ENCODE assay signal across 10 cellular contexts in the genomic region with DNA sequence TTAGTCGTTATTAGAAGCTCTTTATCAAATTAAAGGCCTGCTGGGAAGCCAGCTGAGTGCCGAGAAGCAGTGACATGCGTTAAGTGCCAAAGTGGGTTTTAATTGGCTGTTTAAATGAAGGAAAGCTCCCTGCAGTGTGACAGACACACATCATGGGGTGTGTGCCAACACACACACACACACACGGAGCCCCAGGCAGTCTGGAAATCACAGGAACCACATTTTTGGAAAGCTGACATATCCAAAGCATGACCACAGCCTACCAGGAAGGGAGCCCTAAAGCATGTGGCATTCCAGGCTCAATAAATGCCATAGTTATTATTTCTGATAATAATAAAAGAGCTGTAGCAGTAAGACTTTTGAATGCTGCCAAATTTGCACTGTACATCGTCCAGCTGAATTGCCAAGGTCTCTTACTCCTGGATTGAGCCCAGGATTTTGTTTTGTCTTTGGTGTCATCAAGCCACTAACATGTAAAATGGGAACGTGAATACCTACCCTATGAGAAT.
DNase-seq lines count a peak whose midpoint lies in the region; ATAC-seq and TF ChIP-seq lines count a peak whose summit lies in the region.
"Had no signal": no experiment of that assay in that cellular context is flagged by ENCODE, and none has a peak within 500 bp of the region (broad histone marks: within the 10 kb centered on the region; RNA-seq: fewer than 3 reads in every experiment).

No MANE protein-coding gene starts in this region.

- CTCF ChIA-PET in A673 (lab: Charles Lee), result interaction anchor here (1.5 kb wide), 1 partner anchor 28 kb away, joined by 3 read pairs; no protein-coding TSS in a partner anchor

- H3K9me3 Mint-ChIP-seq in stimulated activated effector memory CD8-positive, alpha-beta T cell treated with anti-CD3 and anti-CD28 coated beads, Interleukin-12 subunit alpha, Interleukin-12 subunit beta, amount 100 ng/mL, for 72 hours, result peaks cover 4% of the 10 kb centered on the region

- no peak for TF ChIP-seq CTCF in A673 (conservative IDR thresholded peaks at IDR 0.05; ENCODE audit: low read depth, low read length)
- no peak for TF ChIP-seq CTCF in colonic mucosa (IDR thresholded peaks at IDR 0.05)

- H3K9me3 ChIP-seq in A673 (ENCODE audit: low read depth, low read length, poor library complexity, severe bottlenecking), result peaks cover 17% of the 10 kb centered on the region
- H3K9me3 ChIP-seq in colonic mucosa, result no peaks in the 10 kb centered on the region
- H3K9me3 ChIP-seq in muscle layer of duodenum (ENCODE audit: control insufficient read depth in 1 of 2, low read length in 2 of 2), result peaks cover 0 to 2% of the 10 kb centered on the region in 2 donors

- no peak overlapping the region for H3K27ac Mint-ChIP-seq in stimulated activated effector memory CD8-positive, alpha-beta T cell treated with anti-CD3 and anti-CD28 coated beads, Interleukin-12 subunit alpha, Interleukin-12 subunit beta, amount 100 ng/mL, for 72 hours
- H3K27ac Mint-ChIP-seq: activated B cell treated with CpG ODN at 0.5 μM for 24 hours had no signal

- H3K9ac ChIP-seq in colonic mucosa (ENCODE audit: low read depth in 2 of 2, low read length in 2 of 2), result no peak overlapping the region

- H3K27me3 ChIP-seq in A673 (replicated peaks; ENCODE audit: insufficient read depth, low read depth, low read length, poor library complexity), result no peaks in the 10 kb centered on the region
- no peaks in the 10 kb centered on the region for H3K27me3 ChIP-seq in colonic mucosa
- no peaks in the 10 kb centered on the region for H3K27me3 ChIP-seq in muscle layer of duodenum (ENCODE audit: low read depth, low read length)

- H3K4me3 ChIP-seq in A673 (ENCODE audit: low read depth, low read length, poor library complexity, severe bottlenecking) (no peak overlapping the region), colonic mucosa (no peak overlapping the region), muscle layer of duodenum (ENCODE audit: low read depth in 1 of 2, low read length in 2 of 2) (no peak overlapping the region)

- intact Hi-C loops in A673 (cut with micrococcal nuclease; ENCODE audit: unreplicated experiment) (loop anchor here (5.0 to 10.0 kb wide), 2 partner anchors 39 to 109 kb away; no protein-coding TSS in a partner anchor), colonic mucosa (cut with DNase I) (no loop called here)

- H3K27ac ChIP-seq in A673 (ENCODE audit: low read depth, low read length, poor library complexity, severe bottlenecking) (peak overlapping the region; percentile 62), colonic mucosa (peak overlapping the region; percentile 23), muscle layer of duodenum (ENCODE audit: low read length) (peak overlapping the region; percentile 80)
- H3K27ac ChIP-seq: C4-2B had no signal

- H3K4me1 ChIP-seq in A673 (ENCODE audit: insufficient read depth, low read length, poor library complexity, severe bottlenecking) (peaks cover 40% of the 10 kb centered on the region), colonic mucosa (no peaks in the 10 kb centered on the region), muscle layer of duodenum (ENCODE audit: control insufficient read depth in 1 of 2, insufficient read depth in 2 of 2, low read length in 2 of 2) (peaks cover 0 to 5% of the 10 kb centered on the region in 2 donors)

- no peaks in the 10 kb centered on the region for H3K36me3 ChIP-seq in A673 (ENCODE audit: insufficient read depth, low read length, poor library complexity, severe bottlenecking)
- H3K36me3 ChIP-seq in colonic mucosa, result no peaks in the 10 kb centered on the region
- H3K36me3 ChIP-seq in muscle layer of duodenum (ENCODE audit: control insufficient read depth in 1 of 2, insufficient read depth in 2 of 2, low read length in 2 of 2), result no peaks in the 10 kb centered on the region

- DNase-seq in A673 (ENCODE audit: low spot score) (no peak), NCI-H146 treated with DMSO at 0.1 percent for 48 hours (lab: John Stamatoyannopoulos, UW; ENCODE audit: unreplicated experiment) (peak; percentile 65), colonic mucosa (no peak), retina (no peak)
- DNase-seq in stimulated activated effector memory CD8-positive, alpha-beta T cell treated with anti-CD3 and anti-CD28 coated beads, Interleukin-12 subunit alpha, Interleukin-12 subunit beta, amount 100 ng/mL, for 72 hours (ENCODE audit: low spot score in 2 of 2), result no peak
- DNase-seq: activated B cell treated with CpG ODN at 0.5 μM for 24 hours had no signal

- POLR2A ChIA-PET in A673 (lab: Charles Lee; ENCODE audit: low non-redundant PET), result no interaction called here

- no peak overlapping the region for H3K4me3 Mint-ChIP-seq in stimulated activated effector memory CD8-positive, alpha-beta T cell treated with anti-CD3 and anti-CD28 coated beads, Interleukin-12 subunit alpha, Interleukin-12 subunit beta, amount 100 ng/mL, for 72 hours
- H3K4me3 Mint-ChIP-seq: activated B cell treated with CpG ODN at 0.5 μM for 24 hours had no signal

- ATAC-seq in HG03432 (IDR thresholded peaks at IDR 0.05; ENCODE audit: unreplicated experiment), result no peak
- no peak for ATAC-seq in stimulated activated effector memory CD8-positive, alpha-beta T cell treated with anti-CD3 and anti-CD28 coated beads, Interleukin-12 subunit alpha, Interleukin-12 subunit beta, amount 100 ng/mL, for 72 hours
- ATAC-seq in GM21360 (IDR thresholded peaks at IDR 0.05; ENCODE audit: unreplicated experiment), result no peak

- no peaks in the 10 kb centered on the region for H3K4me1 Mint-ChIP-seq in stimulated activated effector memory CD8-positive, alpha-beta T cell treated with anti-CD3 and anti-CD28 coated beads, Interleukin-12 subunit alpha, Interleukin-12 subunit beta, amount 100 ng/mL, for 72 hours
- H3K4me1 Mint-ChIP-seq: activated B cell treated with CpG ODN at 0.5 μM for 24 hours had no signal

- H3K36me3 Mint-ChIP-seq in stimulated activated effector memory CD8-positive, alpha-beta T cell treated with anti-CD3 and anti-CD28 coated beads, Interleukin-12 subunit alpha, Interleukin-12 subunit beta, amount 100 ng/mL, for 72 hours, result no peaks in the 10 kb centered on the region

- BruUV-seq in A673 (replicated peaks; lab: Mats Ljungman, UMichigan), result no TSS peak

Comparison
In these comparisons a context has a peak if more than half of its experiments do, and no peak if none do; other contexts are left out.
1. H3K27ac ChIP-seq: peak in every context shown above with its lines; median percentile 80 in muscle layer of duodenum; 62 in A673; 23 in colonic mucosa.